In genomic region chr20:49188101-49188784, GRCh38 we compare ENCODE assay signal across 1 cellular context.
TF ChIP-seq lines count a peak whose summit lies in the region.

Gene STAU1 (minus strand): TSS chr20:49188334. CDS start chr20:49166201, 22,133 bp downstream.

TF ChIP-seq in HepG2, 621 proteins besides CTCF, POLR2A, EP300 and RAD21 (continued from another document and continues in another):
- TF ChIP-seq TBX2 (CRISPR knock-in tag; IDR thresholded peaks at IDR 0.05; ENCODE audit: borderline replicate concordance) (peak; percentile 67), GABPB1 (CRISPR knock-in tag; IDR thresholded peaks at IDR 0.05) (peak; percentile 95), KLF16 (CRISPR knock-in tag; IDR thresholded peaks at IDR 0.05) (peak in 1 of 2 experiments; percentile 92; a peak in 2 of 4 replicates), ELK4 (CRISPR knock-in tag; IDR thresholded peaks at IDR 0.05; ENCODE audit: borderline replicate concordance) (peak; percentile 71; the same call in 1 of the 2 replicates), ATF4 (CRISPR knock-in tag; IDR thresholded peaks at IDR 0.05) (no peak; a peak in 1 of 4 replicates), ZSCAN22 (CRISPR knock-in tag; IDR thresholded peaks at IDR 0.05) (no peak), ZNF510 (CRISPR knock-in tag; IDR thresholded peaks at IDR 0.05; ENCODE audit: low read depth) (peak; percentile 87), ZNF75D (CRISPR knock-in tag; IDR thresholded peaks at IDR 0.05; ENCODE audit: borderline replicate concordance) (no peak), MXD4 (CRISPR knock-in tag; IDR thresholded peaks at IDR 0.05) (peak; percentile 89), ZNF674 (CRISPR knock-in tag; IDR thresholded peaks at IDR 0.05; ENCODE audit: low read depth) (no peak), ZNF496 (CRISPR knock-in tag; IDR thresholded peaks at IDR 0.05; ENCODE audit: insufficient replicate concordance) (no peak), TAF15 (IDR thresholded peaks at IDR 0.05; ENCODE audit: low read depth, low read length, poor library complexity, severe bottlenecking) (peak; percentile 76), ZBTB49 (CRISPR knock-in tag; IDR thresholded peaks at IDR 0.05; ENCODE audit: borderline replicate concordance) (no peak; the same call in 1 of the 2 replicates), ZNF282 (IDR thresholded peaks at IDR 0.05; ENCODE audit: partially characterized antibody) (no peak), DBP (CRISPR knock-in tag; IDR thresholded peaks at IDR 0.05; ENCODE audit: not compliant biosample characterization) (no peak), ZNF281 (CRISPR knock-in tag; IDR thresholded peaks at IDR 0.05; ENCODE audit: borderline replicate concordance) (peak; percentile 96; the same call in 1 of the 2 replicates), HINFP (CRISPR knock-in tag; IDR thresholded peaks at IDR 0.05; ENCODE audit: low read depth) (0 out of 2 replicates have a peak, but pooled peaks have one; percentile 28), HMG20A (CRISPR knock-in tag; IDR thresholded peaks at IDR 0.05; ENCODE audit: borderline replicate concordance) (peak; percentile 24; the same call in 1 of the 2 replicates), REST (IDR thresholded peaks at IDR 0.05; ENCODE audit: borderline replicate concordance in 1 of 2, low read depth in 1 of 2, low read length in 2 of 2) (peak in 1 of 2 experiments; percentile 66; a peak in 1 of 4 replicates), ZSCAN29 (CRISPR knock-in tag; conservative IDR thresholded peaks at IDR 0.05) (no peak), ZNF18 (CRISPR knock-in tag; IDR thresholded peaks at IDR 0.05; ENCODE audit: insufficient replicate concordance) (peak; percentile 67), TOE1 (CRISPR knock-in tag; IDR thresholded peaks at IDR 0.05) (peak; percentile 80; the same call in 1 of the 2 replicates), ZNF234 (CRISPR knock-in tag; conservative IDR thresholded peaks at IDR 0.05) (no peak), HOXD1 (CRISPR knock-in tag; IDR thresholded peaks at IDR 0.05) (no peak; the same call in 1 of the 2 replicates), DMAP1 (CRISPR knock-in tag; IDR thresholded peaks at IDR 0.05) (peak; percentile 42; the same call in 1 of the 2 replicates), ZNF800 (CRISPR knock-in tag; IDR thresholded peaks at IDR 0.05) (no peak; the same call in none of the 2 replicates), ZIK1 (CRISPR knock-in tag; IDR thresholded peaks at IDR 0.05; ENCODE audit: borderline replicate concordance, low read depth) (peak; percentile 87; the same call in 1 of the 2 replicates), SNAPC2 (CRISPR knock-in tag; IDR thresholded peaks at IDR 0.05) (peak; percentile 45; the same call in 1 of the 2 replicates), TGIF2 (CRISPR knock-in tag; IDR thresholded peaks at IDR 0.05) (no peak; the same call in none of the 2 replicates), ZNF766 (CRISPR knock-in tag; IDR thresholded peaks at IDR 0.05; ENCODE audit: borderline replicate concordance) (peak; percentile 49; the same call in 1 of the 2 replicates), ZNF782 (CRISPR knock-in tag; IDR thresholded peaks at IDR 0.05; ENCODE audit: borderline replicate concordance) (no peak), ARID3A (IDR thresholded peaks at IDR 0.05; ENCODE audit: low read depth, low read length) (no peak), FUBP1 (CRISPR knock-in tag; IDR thresholded peaks at IDR 0.05; ENCODE audit: borderline replicate concordance) (no peak), CHCHD3 (CRISPR knock-in tag; IDR thresholded peaks at IDR 0.05) (no peak)
